Comparison of ENCODE assay signal across 9 cellular contexts in genomic region chr4:145186719-145187118, GRCh38. TPM values are rescaled to one million over a fixed set of nuclear protein-coding genes. Genes with fewer than 3 reads are reported as not detected.
DNase-seq lines count a peak whose midpoint lies in the region; ATAC-seq and TF ChIP-seq lines count a peak whose summit lies in the region.
"Had no signal": no experiment of that assay in that cellular context is flagged by ENCODE, and none has a peak within 500 bp of the region (broad histone marks: within the 10 kb centered on the region; RNA-seq: fewer than 3 reads in every experiment).

No MANE protein-coding gene starts in this region.

- no peaks in the 10 kb centered on the region for H3K36me3 ChIP-seq in tibial nerve

- H3K36me3 Mint-ChIP-seq in activated naive CD4-positive, alpha-beta T cell treated with anti-CD3 and anti-CD28 coated beads for 36 hours (ENCODE audit: low read depth): no peaks in the 10 kb centered on the region

- H3K4me1 Mint-ChIP-seq in activated naive CD4-positive, alpha-beta T cell treated with anti-CD3 and anti-CD28 coated beads for 36 hours (ENCODE audit: low read depth): peaks cover 5% of the 10 kb centered on the region

- CTCF ChIA-PET in activated naive CD4-positive, alpha-beta T cell treated with anti-CD3 and anti-CD28 coated beads for 36 hours (lab: Charles Lee): interaction anchor here (0.6 to 0.8 kb wide), 2 partner anchors 9 to 1638 kb away, joined by 3 to 4 read pairs; no protein-coding TSS in a partner anchor

- H3K27ac ChIP-seq in tibial nerve: no peak overlapping the region

- H3K4me3 ChIP-seq in tibial nerve: no peak overlapping the region

- DNase-seq in activated naive CD4-positive, alpha-beta T cell treated with Interleukin-2 at 50 U/mL for 16 hours: no peak
- DNase-seq in tibial nerve (ENCODE audit: low spot score in 2 of 2) (no peak), erythroblast (lab: John Stamatoyannopoulos, UW) (no peak)
- DNase-seq in activated naive CD4-positive, alpha-beta T cell treated with anti-CD3 and anti-CD28 coated beads for 36 hours: no peak
- DNase-seq: mesendoderm, SW 1271 had no signal

- H3K27ac Mint-ChIP-seq in activated naive CD4-positive, alpha-beta T cell treated with anti-CD3 and anti-CD28 coated beads for 36 hours: no peak overlapping the region

- TF ChIP-seq EP300 in tibial nerve (IDR thresholded peaks at IDR 0.05): no peak

- 70 to 80% methylated on average over 3 of the region's 3 CpGs for WGBS in tibial nerve, 2 donors

- no peak for TF ChIP-seq CTCF in tibial nerve (IDR thresholded peaks at IDR 0.05)

- H3K27me3 ChIP-seq in tibial nerve: no peaks in the 10 kb centered on the region

- ATAC-seq in GM19372 (IDR thresholded peaks at IDR 0.05; ENCODE audit: low read depth, unreplicated experiment) (peak; percentile 91), HG02840 (IDR thresholded peaks at IDR 0.05; ENCODE audit: low FRiP score, unreplicated experiment) (peak; percentile 81), HG03565 (IDR thresholded peaks at IDR 0.05; ENCODE audit: unreplicated experiment) (peak; percentile 92)

- H3K4me1 ChIP-seq in tibial nerve: no peaks in the 10 kb centered on the region

- no peak overlapping the region for H3K4me3 Mint-ChIP-seq in activated naive CD4-positive, alpha-beta T cell treated with anti-CD3 and anti-CD28 coated beads for 36 hours

- no peaks in the 10 kb centered on the region for H3K9me3 ChIP-seq in tibial nerve

- intact Hi-C loops in activated naive CD4-positive, alpha-beta T cell treated with anti-CD3 and anti-CD28 coated beads for 36 hours (cut with micrococcal nuclease): no loop called here

- no peaks in the 10 kb centered on the region for H3K9me3 Mint-ChIP-seq in activated naive CD4-positive, alpha-beta T cell treated with anti-CD3 and anti-CD28 coated beads for 36 hours

- TF ChIP-seq POLR2A in tibial nerve (IDR thresholded peaks at IDR 0.05): no peak
- no peak for TF ChIP-seq POLR2A in erythroblast (IDR thresholded peaks at IDR 0.05; ENCODE audit: low read length)

- H3K27me3 Mint-ChIP-seq in activated naive CD4-positive, alpha-beta T cell treated with anti-CD3 and anti-CD28 coated beads for 36 hours (ENCODE audit: low read depth): peaks cover 2% of the 10 kb centered on the region

RNA-seq across cellular contexts. Expression of gene OTUD4, which starts 6.3 kb away (rescaled TPM):
- total RNA-seq in tibial nerve: 10 to 100 TPM; 33.7 to 44.8 (median 35.9) TPM
- total RNA-seq in activated naive CD4-positive, alpha-beta T cell treated with anti-CD3 and anti-CD28 coated beads for 36 hours: 10 to 100 TPM; 35.9 to 37.1 TPM
